1 cellular context compared by ENCODE assay signal in the genomic region with DNA sequence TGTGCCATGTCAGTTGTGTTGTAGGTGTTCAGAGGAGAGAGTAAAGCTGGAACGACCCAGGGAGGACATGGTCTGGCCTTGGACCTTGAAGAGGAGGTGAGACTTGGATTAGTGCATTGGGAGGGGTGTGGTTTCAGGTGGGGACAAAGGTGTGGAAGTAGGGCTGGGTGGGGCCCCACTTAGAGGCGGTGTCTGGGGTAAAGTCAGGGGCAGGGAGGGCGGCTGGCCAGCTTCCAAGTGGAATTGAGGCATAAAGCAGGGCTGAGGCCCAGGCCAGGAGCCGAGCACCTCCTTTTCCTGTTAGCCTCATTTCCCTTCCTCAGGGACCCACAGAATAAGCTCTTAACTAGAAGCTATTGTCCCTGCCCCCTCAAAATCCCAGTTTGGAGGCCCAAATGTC.
A peak's percentile ranks its signal among the peaks of the same experiment; 100 is the strongest.
TF ChIP-seq lines count a peak whose summit lies in the region.

No MANE protein-coding gene starts in this region.

TF ChIP-seq in K562, 482 proteins besides CTCF, POLR2A, EP300 and RAD21:
- peak; percentile 15; the same call in 1 of the 2 replicates for TF ChIP-seq NFIC (IDR thresholded peaks at IDR 0.05)
- no peak for TF ChIP-seq XRCC4 (IDR thresholded peaks at IDR 0.05; ENCODE audit: extremely low read depth, insufficient read depth, insufficient read length)
